ENCODE assay signal across 1 cellular context in the genomic region with DNA sequence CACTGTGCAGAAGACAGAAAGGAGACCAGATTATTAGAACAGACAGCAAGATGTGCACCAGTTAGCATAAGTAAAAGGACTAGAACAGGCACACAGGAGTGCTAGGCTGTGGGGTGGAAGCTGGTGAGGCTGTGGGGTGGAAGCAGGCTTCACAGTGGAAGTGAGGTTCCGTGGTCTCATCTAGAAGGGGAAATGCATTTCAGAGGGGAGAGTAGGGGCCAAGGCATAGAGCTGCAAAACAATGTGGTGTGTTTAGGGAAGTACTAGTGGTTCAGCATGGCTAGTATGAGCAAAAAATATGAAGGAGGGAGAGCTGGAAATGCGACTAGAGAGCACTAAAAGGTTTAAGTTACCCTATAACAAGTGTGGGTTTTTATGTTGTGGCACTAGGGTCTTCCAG.
TF ChIP-seq lines count a peak whose summit lies in the region.

No MANE protein-coding gene starts in this region.

TF ChIP-seq in HepG2, 621 proteins besides CTCF, POLR2A, EP300 and RAD21:
- no peak for TF ChIP-seq ZNF333 (CRISPR knock-in tag; IDR thresholded peaks at IDR 0.05; ENCODE audit: borderline replicate concordance)
- no peak for TF ChIP-seq RFXAP (CRISPR knock-in tag; IDR thresholded peaks at IDR 0.05; ENCODE audit: borderline replicate concordance)
- TF ChIP-seq, protein P1, sequence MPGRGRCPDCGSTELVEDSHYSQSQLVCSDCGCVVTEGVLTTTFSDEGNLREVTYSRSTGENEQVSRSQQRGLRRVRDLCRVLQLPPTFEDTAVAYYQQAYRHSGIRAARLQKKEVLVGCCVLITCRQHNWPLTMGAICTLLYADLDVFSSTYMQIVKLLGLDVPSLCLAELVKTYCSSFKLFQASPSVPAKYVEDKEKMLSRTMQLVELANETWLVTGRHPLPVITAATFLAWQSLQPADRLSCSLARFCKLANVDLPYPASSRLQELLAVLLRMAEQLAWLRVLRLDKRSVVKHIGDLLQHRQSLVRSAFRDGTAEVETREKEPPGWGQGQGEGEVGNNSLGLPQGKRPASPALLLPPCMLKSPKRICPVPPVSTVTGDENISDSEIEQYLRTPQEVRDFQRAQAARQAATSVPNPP (CRISPR knock-in tag; IDR thresholded peaks at IDR 0.05): no peak
- TF ChIP-seq, protein P2, sequence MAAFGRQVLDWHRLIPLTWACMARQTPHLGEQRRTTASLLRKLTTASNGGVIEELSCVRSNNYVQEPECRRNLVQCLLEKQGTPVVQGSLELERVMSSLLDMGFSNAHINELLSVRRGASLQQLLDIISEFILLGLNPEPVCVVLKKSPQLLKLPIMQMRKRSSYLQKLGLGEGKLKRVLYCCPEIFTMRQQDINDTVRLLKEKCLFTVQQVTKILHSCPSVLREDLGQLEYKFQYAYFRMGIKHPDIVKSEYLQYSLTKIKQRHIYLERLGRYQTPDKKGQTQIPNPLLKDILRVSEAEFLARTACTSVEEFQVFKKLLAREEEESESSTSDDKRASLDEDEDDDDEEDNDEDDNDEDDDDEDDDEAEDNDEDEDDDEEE (CRISPR knock-in tag; IDR thresholded peaks at IDR 0.05): no peak
- no peak for TF ChIP-seq MAZ (IDR thresholded peaks at IDR 0.05; ENCODE audit: borderline replicate concordance, low read depth, low read length)
- TF ChIP-seq MAZ (CRISPR knock-in tag; IDR thresholded peaks at IDR 0.05; ENCODE audit: low read depth): no peak
- no peak for TF ChIP-seq ZNF253 (CRISPR knock-in tag; IDR thresholded peaks at IDR 0.05; ENCODE audit: borderline replicate concordance)
- no peak for TF ChIP-seq ZNF136 (CRISPR knock-in tag; IDR thresholded peaks at IDR 0.05; ENCODE audit: low read depth)
- TF ChIP-seq BRD4 (CRISPR knock-in tag; IDR thresholded peaks at IDR 0.05): no peak
- TF ChIP-seq, protein P3, sequence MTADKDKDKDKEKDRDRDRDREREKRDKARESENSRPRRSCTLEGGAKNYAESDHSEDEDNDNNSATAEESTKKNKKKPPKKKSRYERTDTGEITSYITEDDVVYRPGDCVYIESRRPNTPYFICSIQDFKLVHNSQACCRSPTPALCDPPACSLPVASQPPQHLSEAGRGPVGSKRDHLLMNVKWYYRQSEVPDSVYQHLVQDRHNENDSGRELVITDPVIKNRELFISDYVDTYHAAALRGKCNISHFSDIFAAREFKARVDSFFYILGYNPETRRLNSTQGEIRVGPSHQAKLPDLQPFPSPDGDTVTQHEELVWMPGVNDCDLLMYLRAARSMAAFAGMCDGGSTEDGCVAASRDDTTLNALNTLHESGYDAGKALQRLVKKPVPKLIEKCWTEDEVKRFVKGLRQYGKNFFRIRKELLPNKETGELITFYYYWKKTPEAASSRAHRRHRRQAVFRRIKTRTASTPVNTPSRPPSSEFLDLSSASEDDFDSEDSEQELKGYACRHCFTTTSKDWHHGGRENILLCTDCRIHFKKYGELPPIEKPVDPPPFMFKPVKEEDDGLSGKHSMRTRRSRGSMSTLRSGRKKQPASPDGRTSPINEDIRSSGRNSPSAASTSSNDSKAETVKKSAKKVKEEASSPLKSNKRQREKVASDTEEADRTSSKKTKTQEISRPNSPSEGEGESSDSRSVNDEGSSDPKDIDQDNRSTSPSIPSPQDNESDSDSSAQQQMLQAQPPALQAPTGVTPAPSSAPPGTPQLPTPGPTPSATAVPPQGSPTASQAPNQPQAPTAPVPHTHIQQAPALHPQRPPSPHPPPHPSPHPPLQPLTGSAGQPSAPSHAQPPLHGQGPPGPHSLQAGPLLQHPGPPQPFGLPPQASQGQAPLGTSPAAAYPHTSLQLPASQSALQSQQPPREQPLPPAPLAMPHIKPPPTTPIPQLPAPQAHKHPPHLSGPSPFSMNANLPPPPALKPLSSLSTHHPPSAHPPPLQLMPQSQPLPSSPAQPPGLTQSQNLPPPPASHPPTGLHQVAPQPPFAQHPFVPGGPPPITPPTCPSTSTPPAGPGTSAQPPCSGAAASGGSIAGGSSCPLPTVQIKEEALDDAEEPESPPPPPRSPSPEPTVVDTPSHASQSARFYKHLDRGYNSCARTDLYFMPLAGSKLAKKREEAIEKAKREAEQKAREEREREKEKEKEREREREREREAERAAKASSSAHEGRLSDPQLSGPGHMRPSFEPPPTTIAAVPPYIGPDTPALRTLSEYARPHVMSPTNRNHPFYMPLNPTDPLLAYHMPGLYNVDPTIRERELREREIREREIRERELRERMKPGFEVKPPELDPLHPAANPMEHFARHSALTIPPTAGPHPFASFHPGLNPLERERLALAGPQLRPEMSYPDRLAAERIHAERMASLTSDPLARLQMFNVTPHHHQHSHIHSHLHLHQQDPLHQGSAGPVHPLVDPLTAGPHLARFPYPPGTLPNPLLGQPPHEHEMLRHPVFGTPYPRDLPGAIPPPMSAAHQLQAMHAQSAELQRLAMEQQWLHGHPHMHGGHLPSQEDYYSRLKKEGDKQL (CRISPR knock-in tag; IDR thresholded peaks at IDR 0.05; ENCODE audit: low read depth): no peak
- no peak for TF ChIP-seq HNRNPUL1 (IDR thresholded peaks at IDR 0.05; ENCODE audit: low read depth, low read length)
- no peak for TF ChIP-seq SOX6 (IDR thresholded peaks at IDR 0.05)
- TF ChIP-seq SOX6 (CRISPR knock-in tag; IDR thresholded peaks at IDR 0.05): no peak
